ENCODE assay signal across 18 cellular contexts in the genomic region with DNA sequence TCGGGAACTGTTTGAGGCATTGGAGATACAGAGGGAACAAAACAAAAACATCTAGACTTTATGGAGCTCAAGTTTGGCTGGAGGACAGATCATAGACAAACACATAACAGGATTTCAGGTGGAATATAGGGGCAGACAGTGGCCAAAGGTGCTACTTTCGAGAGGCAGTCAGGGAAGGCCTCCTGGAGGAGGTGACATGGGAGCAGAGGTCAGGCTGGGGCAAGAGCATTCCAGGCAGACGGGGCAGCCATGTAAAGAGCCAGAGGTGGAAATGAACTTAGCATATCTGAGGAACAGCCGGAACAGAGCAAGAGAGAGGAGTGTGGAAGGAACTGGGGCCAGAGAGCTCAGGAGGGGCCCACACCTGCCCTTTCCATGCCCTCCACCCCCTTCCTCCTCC.
DNase-seq lines count a peak whose midpoint lies in the region; ATAC-seq and TF ChIP-seq lines count a peak whose summit lies in the region.
"Had no signal": no experiment of that assay in that cellular context is flagged by ENCODE, and none has a peak within 500 bp of the region (broad histone marks: within the 10 kb centered on the region; RNA-seq: fewer than 3 reads in every experiment).

No MANE protein-coding gene starts in this region.

- no peak overlapping the region for H3K4me3 Mint-ChIP-seq in activated CD8-positive, alpha-beta memory T cell treated with anti-CD3 and anti-CD28 coated beads, Interleukin-2, amount 10 ng/mL, durations not matched to agents 7 days and 5 days
- H3K4me3 Mint-ChIP-seq in natural killer cell: peak overlapping the region; percentile 5

- H3K9me3 Mint-ChIP-seq in activated CD8-positive, alpha-beta memory T cell treated with anti-CD3 and anti-CD28 coated beads, Interleukin-2, amount 10 ng/mL, durations not matched to agents 7 days and 5 days (ENCODE audit: low read depth): no peaks in the 10 kb centered on the region
- H3K9me3 Mint-ChIP-seq in natural killer cell: no peaks in the 10 kb centered on the region

- peaks cover 18% of the 10 kb centered on the region for H3K4me1 Mint-ChIP-seq in activated CD8-positive, alpha-beta memory T cell treated with anti-CD3 and anti-CD28 coated beads, Interleukin-2, amount 10 ng/mL, durations not matched to agents 7 days and 5 days
- peaks cover 49 to 61% of the 10 kb centered on the region in 2 donors for H3K4me1 Mint-ChIP-seq in natural killer cell

- H3K27ac ChIP-seq in WERI-Rb-1 (no peak overlapping the region; the same call in 1 of the 2 replicates), spleen (no peak overlapping the region)
- H3K27ac ChIP-seq: BLaER1, GM23248, HL-60, PC-9 had no signal

- TF ChIP-seq CTCF in WERI-Rb-1 (IDR thresholded peaks at IDR 0.05; ENCODE audit: low read depth, low read length) (no peak), natural killer cell (IDR thresholded peaks at IDR 0.05) (no peak), spleen (IDR thresholded peaks at IDR 0.05 in 8 of 11, conservative IDR thresholded peaks at IDR 0.05 in 3 of 11) (no peak)

- DNase-seq in activated CD8-positive, alpha-beta memory T cell treated with anti-CD3 and anti-CD28 coated beads, Interleukin-2, amount 50 U/mL, for 48 hours: peak; percentile 23
- no peak for DNase-seq in activated CD8-positive, alpha-beta memory T cell treated with anti-CD3 and anti-CD28 coated beads, Interleukin-2, amount 10 ng/mL, durations not matched to agents 7 days and 5 days
- DNase-seq in WERI-Rb-1 (peak; percentile 3), natural killer cell (no peak), spleen (peak; percentile 11), KG1 (lab: John Stamatoyannopoulos, UW) (no peak)
- DNase-seq: 8988T, GM23248, HCEC 1CT, NCI-H1436, NCI-H2029 treated with DMSO at 0.1 percent for 48 hours, NCI-H510A, NCI-H82 had no signal

- CTCF ChIA-PET in activated CD8-positive, alpha-beta memory T cell treated with anti-CD3 and anti-CD28 coated beads, Interleukin-2, amount 10 ng/mL, durations not matched to agents 7 days and 5 days (lab: Charles Lee): interaction anchor here (1.2 kb wide), 1 partner anchor 19 kb away, joined by 3 read pairs; no protein-coding TSS in a partner anchor

- WGBS in spleen, 5 donors: 80 to 94% (median 91%) methylated on average over 4 of the region's 4 CpGs

- H3K9me3 ChIP-seq in WERI-Rb-1 (ENCODE audit: severe bottlenecking): no peaks in the 10 kb centered on the region
- no peaks in the 10 kb centered on the region for H3K9me3 ChIP-seq in spleen
- H3K9me3 ChIP-seq: BLaER1 had no signal

- H3K4me1 ChIP-seq in spleen: peaks cover 0 to 39% (median 5%) of the 10 kb centered on the region in 6 donors

- intact Hi-C loops in natural killer cell (cut with micrococcal nuclease) (no loop called here), spleen (cut with DNase I; ENCODE audit: low total_unique reads) (no loop called here)

- no peak for ATAC-seq in activated CD8-positive, alpha-beta memory T cell treated with anti-CD3 and anti-CD28 coated beads, Interleukin-2, amount 10 ng/mL, durations not matched to agents 7 days and 5 days
- no peak for ATAC-seq in natural killer cell
- no peak for ATAC-seq in HG03175 (IDR thresholded peaks at IDR 0.05; ENCODE audit: unreplicated experiment)
- ATAC-seq in HG02973 (IDR thresholded peaks at IDR 0.05; ENCODE audit: unreplicated experiment): no peak

- H3K4me3 ChIP-seq in WERI-Rb-1 (ENCODE audit: low read depth, low read length) (no peak overlapping the region), spleen (no peak overlapping the region)
- H3K4me3 ChIP-seq: BLaER1, GM23248, PC-9 had no signal

- H3K27ac Mint-ChIP-seq in activated CD8-positive, alpha-beta memory T cell treated with anti-CD3 and anti-CD28 coated beads, Interleukin-2, amount 10 ng/mL, durations not matched to agents 7 days and 5 days: no peak overlapping the region
- H3K27ac Mint-ChIP-seq in natural killer cell: peak overlapping the region in 1 of 2 donors; percentile 87

- H3K36me3 ChIP-seq in WERI-Rb-1: no peaks in the 10 kb centered on the region
- H3K36me3 ChIP-seq in spleen: no peaks in the 10 kb centered on the region
- H3K36me3 ChIP-seq: BLaER1 had no signal

- H3K27me3 ChIP-seq in WERI-Rb-1 (ENCODE audit: insufficient read depth, low read depth, severe bottlenecking): no peaks in the 10 kb centered on the region
- no peaks in the 10 kb centered on the region for H3K27me3 ChIP-seq in spleen (replicated peaks in 1 of 7)
- H3K27me3 ChIP-seq: BLaER1 had no signal

- H3K36me3 Mint-ChIP-seq in activated CD8-positive, alpha-beta memory T cell treated with anti-CD3 and anti-CD28 coated beads, Interleukin-2, amount 10 ng/mL, durations not matched to agents 7 days and 5 days: no peaks in the 10 kb centered on the region
- H3K36me3 Mint-ChIP-seq in natural killer cell: peaks cover 5% of the 10 kb centered on the region

- no peaks in the 10 kb centered on the region for H3K27me3 Mint-ChIP-seq in activated CD8-positive, alpha-beta memory T cell treated with anti-CD3 and anti-CD28 coated beads, Interleukin-2, amount 10 ng/mL, durations not matched to agents 7 days and 5 days
- H3K27me3 Mint-ChIP-seq in natural killer cell (ENCODE audit: low read depth in 2 of 2): peaks cover 46 to 47% of the 10 kb centered on the region in 2 donors

- TF ChIP-seq POLR2A in spleen (IDR thresholded peaks at IDR 0.05): no peak

Comparison
In these comparisons a context has a peak if more than half of its experiments do, and no peak if none do; other contexts are left out.
1. DNase-seq: peak in activated CD8-positive, alpha-beta memory T cell treated with anti-CD3 and anti-CD28 coated beads, Interleukin-2, amount 50 U/mL, for 48 hours (single experiment), WERI-Rb-1 (single experiment) and spleen (single experiment); none in activated CD8-positive, alpha-beta memory T cell treated with anti-CD3 and anti-CD28 coated beads, Interleukin-2, amount 10 ng/mL, durations not matched to agents 7 days and 5 days (single experiment), natural killer cell (single experiment) and KG1 (single experiment).